26 cellular contexts compared by ENCODE assay signal in the genomic region with DNA sequence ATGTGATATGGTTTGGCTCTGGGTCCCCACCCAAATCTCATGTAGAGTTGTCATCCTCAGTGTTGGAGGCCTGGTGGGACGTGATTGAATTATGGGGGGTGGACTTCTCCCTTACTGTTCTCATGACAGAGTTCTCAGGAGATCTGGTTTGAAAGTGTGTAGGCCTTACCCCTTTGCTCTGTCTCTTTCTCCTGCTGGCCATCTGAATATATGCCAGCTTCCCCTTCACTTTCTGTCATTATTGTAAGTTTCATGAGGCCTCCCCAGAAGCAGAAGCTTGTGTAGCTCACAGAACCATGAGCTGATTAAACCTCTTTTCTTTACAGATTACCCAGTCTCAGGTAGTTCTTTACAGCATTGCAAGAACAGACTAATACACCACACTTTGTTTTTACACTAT.
"Had no signal": no experiment of that assay in that cellular context is flagged by ENCODE, and none has a peak within 500 bp of the region (broad histone marks: within the 10 kb centered on the region; RNA-seq: fewer than 3 reads in every experiment).

No MANE protein-coding gene starts in this region.

- H3K9me3 Mint-ChIP-seq: dendritic cell treated with granulocyte-macrophage colony-stimulating factor and Interleukin-4, amounts not matched to agents 40 ng/mL and 50 ng/mL, for 4 days; mesothelial cell of epicardium; natural killer cell treated with Interleukin-12 subunit alpha and Interleukin-12 subunit beta and Interleukin-15 and Interleukin-18, amount 100 ng/mL, for 72 hours; stimulated activated effector memory CD8-positive, alpha-beta T cell treated with anti-CD3 and anti-CD28 coated beads, Interleukin-12 subunit alpha, Interleukin-12 subunit beta, amount 100 ng/mL, for 72 hours; stimulated activated naive CD8-positive, alpha-beta T cell treated with anti-CD3 and anti-CD28 coated beads, Interleukin-15, Interleukin-2, amounts not matched to agents 100 ng/mL and 50 ng/mL, for 24 hours had no signal

- H3K27me3 ChIP-seq: colonic mucosa, esophagus squamous epithelium, right atrium auricular region, tibial nerve, upper lobe of left lung had no signal

- H3K36me3 ChIP-seq: colonic mucosa, esophagus squamous epithelium, prostate gland, right atrium auricular region, thoracic aorta, tibial nerve, upper lobe of left lung had no signal

- H3K27ac Mint-ChIP-seq: dendritic cell treated with granulocyte-macrophage colony-stimulating factor and Interleukin-4, amounts not matched to agents 40 ng/mL and 50 ng/mL, for 4 days; mesothelial cell of epicardium; naive B cell; natural killer cell treated with Interleukin-12 subunit alpha and Interleukin-12 subunit beta and Interleukin-15 and Interleukin-18, amount 100 ng/mL, for 72 hours; stimulated activated effector memory CD8-positive, alpha-beta T cell treated with anti-CD3 and anti-CD28 coated beads, Interleukin-12 subunit alpha, Interleukin-12 subunit beta, amount 100 ng/mL, for 72 hours; stimulated activated naive CD8-positive, alpha-beta T cell treated with anti-CD3 and anti-CD28 coated beads, Interleukin-15, Interleukin-2, amounts not matched to agents 100 ng/mL and 50 ng/mL, for 24 hours had no signal

- DNase-seq: colonic mucosa; effector CD8-positive, alpha-beta T cell; erythroblast; esophagus squamous epithelium; foreskin melanocyte; glutamatergic neuron; kidney; mesenchymal stem cell; mucosa of descending colon; naive B cell; nucleus accumbens; stimulated activated CD4-positive, alpha-beta T cell treated with anti-CD3 and anti-CD28 coated beads, Interleukin-2, amount 100 ng/mL, for 24 hours; stimulated activated CD4-positive, alpha-beta T cell treated with anti-CD3 and anti-CD28 coated beads, Interleukin-4, amount 100 ng/mL, for 24 hours; upper lobe of left lung had no signal

- ATAC-seq: left lobe of liver; mucosa of descending colon; natural killer cell treated with Interleukin-12 subunit alpha and Interleukin-12 subunit beta and Interleukin-15 and Interleukin-18, amount 100 ng/mL, for 72 hours; sciatic nerve; stimulated activated effector memory CD8-positive, alpha-beta T cell treated with anti-CD3 and anti-CD28 coated beads, Interleukin-12 subunit alpha, Interleukin-12 subunit beta, amount 100 ng/mL, for 72 hours had no signal

- H3K4me3 Mint-ChIP-seq: dendritic cell treated with granulocyte-macrophage colony-stimulating factor and Interleukin-4, amounts not matched to agents 40 ng/mL and 50 ng/mL, for 4 days; mesothelial cell of epicardium; natural killer cell treated with Interleukin-12 subunit alpha and Interleukin-12 subunit beta and Interleukin-15 and Interleukin-18, amount 100 ng/mL, for 72 hours; stimulated activated effector memory CD8-positive, alpha-beta T cell treated with anti-CD3 and anti-CD28 coated beads, Interleukin-12 subunit alpha, Interleukin-12 subunit beta, amount 100 ng/mL, for 72 hours; stimulated activated naive CD8-positive, alpha-beta T cell treated with anti-CD3 and anti-CD28 coated beads, Interleukin-15, Interleukin-2, amounts not matched to agents 100 ng/mL and 50 ng/mL, for 24 hours had no signal

- H3K9me3 ChIP-seq: colonic mucosa, esophagus squamous epithelium, mucosa of descending colon, prostate gland, right atrium auricular region, thoracic aorta, tibial nerve, upper lobe of left lung had no signal

- H3K27me3 Mint-ChIP-seq: dendritic cell treated with granulocyte-macrophage colony-stimulating factor and Interleukin-4, amounts not matched to agents 40 ng/mL and 50 ng/mL, for 4 days; naive B cell; stimulated activated naive CD8-positive, alpha-beta T cell treated with anti-CD3 and anti-CD28 coated beads, Interleukin-15, Interleukin-2, amounts not matched to agents 100 ng/mL and 50 ng/mL, for 24 hours had no signal

- H3K4me1 Mint-ChIP-seq: naive B cell; stimulated activated effector memory CD8-positive, alpha-beta T cell treated with anti-CD3 and anti-CD28 coated beads, Interleukin-12 subunit alpha, Interleukin-12 subunit beta, amount 100 ng/mL, for 72 hours had no signal

- H3K4me3 ChIP-seq: colonic mucosa, esophagus squamous epithelium, mucosa of descending colon, prostate gland, right atrium auricular region, smooth muscle cell, thoracic aorta, tibial nerve, upper lobe of left lung had no signal

- H3K36me3 Mint-ChIP-seq: mesothelial cell of epicardium; naive B cell; natural killer cell treated with Interleukin-12 subunit alpha and Interleukin-12 subunit beta and Interleukin-15 and Interleukin-18, amount 100 ng/mL, for 72 hours; stimulated activated effector memory CD8-positive, alpha-beta T cell treated with anti-CD3 and anti-CD28 coated beads, Interleukin-12 subunit alpha, Interleukin-12 subunit beta, amount 100 ng/mL, for 72 hours had no signal

- H3K27ac ChIP-seq: colonic mucosa, esophagus squamous epithelium, prostate gland, right atrium auricular region, thoracic aorta, tibial nerve, upper lobe of left lung had no signal

- H3K4me1 ChIP-seq: colonic mucosa, esophagus squamous epithelium, prostate gland, right atrium auricular region, upper lobe of left lung had no signal
